ENCODE assay signal across 16 cellular contexts in the genomic region with DNA sequence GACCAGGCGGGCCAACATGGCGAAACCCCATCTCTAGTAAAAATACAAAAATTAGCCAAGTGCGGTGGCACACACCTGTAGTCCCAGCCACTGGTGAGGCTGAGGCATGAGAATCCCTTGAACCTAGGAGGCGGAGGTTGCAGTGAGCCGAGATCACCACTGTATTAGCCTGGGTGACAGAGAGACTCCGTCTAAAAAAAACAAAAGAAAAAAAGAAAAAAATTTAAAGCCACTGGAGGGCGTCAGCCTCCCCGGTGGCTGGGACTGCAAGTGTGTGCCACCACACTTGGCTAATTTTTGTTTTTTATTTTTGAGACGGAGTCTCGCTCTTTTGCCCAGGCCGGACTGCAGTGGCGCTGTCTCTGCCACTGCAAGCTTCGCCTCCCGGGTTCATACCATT. TPM values are rescaled to one million over a fixed set of nuclear protein-coding genes. Genes with fewer than 3 reads are reported as not detected.
DNase-seq lines count a peak whose midpoint lies in the region; ATAC-seq and TF ChIP-seq lines count a peak whose summit lies in the region.
"Had no signal": no experiment of that assay in that cellular context is flagged by ENCODE, and none has a peak within 500 bp of the region (broad histone marks: within the 10 kb centered on the region; RNA-seq: fewer than 3 reads in every experiment).

No MANE protein-coding gene starts in this region.

- TF ChIP-seq CTCF in HCT116 (IDR thresholded peaks at IDR 0.05 in 2 of 3, conservative IDR thresholded peaks at IDR 0.05 in 1 of 3; ENCODE audit: borderline replicate concordance in 1 of 3, insufficient read depth in 1 of 3, low read depth in 2 of 3, low read length in 2 of 3) (0 out of 6 replicates have a peak, but pooled peaks of 1 of the 3 experiments have one; percentile 5), left ventricle myocardium inferior (IDR thresholded peaks at IDR 0.05; ENCODE audit: borderline replicate concordance) (no peak)

- H2AFZ ChIP-seq in HCT116 (ENCODE audit: low read depth, low read length, poor library complexity, severe bottlenecking), result no peak overlapping the region

- TF ChIP-seq POLR2A in HCT116 (IDR thresholded peaks at IDR 0.05; ENCODE audit: borderline replicate concordance, extremely low read depth, insufficient read depth, insufficient read length), result no peak

- no peaks in the 10 kb centered on the region for H3K36me3 ChIP-seq in HCT116 (ENCODE audit: control insufficient read depth in 1 of 2, insufficient read depth in 2 of 2, low read length in 2 of 2)
- H3K36me3 ChIP-seq in left ventricle myocardium inferior, result peaks cover 3% of the 10 kb centered on the region
- H3K36me3 ChIP-seq: uterus had no signal

- no peak overlapping the region for H3K9ac ChIP-seq in HCT116 (ENCODE audit: low read length)

- peaks cover 2 to 11% of the 10 kb centered on the region in 2 experiments; a peak in 3 of 4 replicates for H3K4me1 ChIP-seq in HCT116 (ENCODE audit: control insufficient read depth in 1 of 2, insufficient read depth in 2 of 2, low read length in 2 of 2)
- peaks cover 9% of the 10 kb centered on the region for H3K4me1 ChIP-seq in left ventricle myocardium inferior

- RAD21 ChIA-PET in HCT116 (lab: Charles Lee; ENCODE audit: low non-redundant PET in 1 of 2, low total read pairs in 2 of 2, uncharacterized antibody in 2 of 2, unreplicated experiment in 2 of 2), result no interaction called here

- H3K4me1 Mint-ChIP-seq in activated CD4-positive, alpha-beta T cell treated with anti-CD3 and anti-CD28 coated beads, Interleukin-2, amount 10 ng/mL, durations not matched to agents 24 days and 14 days, result peaks cover 35% of the 10 kb centered on the region
- H3K4me1 Mint-ChIP-seq in activated CD4-positive, alpha-beta memory T cell treated with anti-CD3 and anti-CD28 coated beads for 36 hours (ENCODE audit: low read depth), result peaks cover 31% of the 10 kb centered on the region
- H3K4me1 Mint-ChIP-seq in memory B cell, result peaks cover 26% of the 10 kb centered on the region

- H3K4me3 Mint-ChIP-seq in activated CD4-positive, alpha-beta T cell treated with anti-CD3 and anti-CD28 coated beads, Interleukin-2, amount 10 ng/mL, durations not matched to agents 24 days and 14 days, result peak overlapping the region; percentile 59
- H3K4me3 Mint-ChIP-seq in activated CD4-positive, alpha-beta memory T cell treated with anti-CD3 and anti-CD28 coated beads for 36 hours, result no peak overlapping the region
- no peak overlapping the region for H3K4me3 Mint-ChIP-seq in memory B cell

- intact Hi-C loops in activated CD4-positive, alpha-beta T cell treated with anti-CD3 and anti-CD28 coated beads, Interleukin-2, amount 10 ng/mL, durations not matched to agents 24 days and 14 days (cut with micrococcal nuclease), result loop anchor here (5.0 kb wide), 1 partner anchor 67 kb away; the partner anchor contains the start of gene ITPKA
- intact Hi-C loops in HCT116 (cut with micrococcal nuclease), result no loop called here
- intact Hi-C loops in activated CD4-positive, alpha-beta memory T cell treated with anti-CD3 and anti-CD28 coated beads for 36 hours (cut with micrococcal nuclease), result no loop called here
- intact Hi-C loops in left ventricle myocardium inferior (cut with micrococcal nuclease), result no loop called here

- peak; percentile 79 for ATAC-seq in HCT116
- peak; percentile 30 for ATAC-seq in memory B cell (ENCODE audit: low read depth)
- ATAC-seq in GM21515 (IDR thresholded peaks at IDR 0.05; ENCODE audit: unreplicated experiment), result no peak
- ATAC-seq: foreskin keratinocyte had no signal

- DNase-seq in activated CD4-positive, alpha-beta T cell treated with anti-CD3 and anti-CD28 coated beads, Interleukin-2, amount 10 ng/mL, durations not matched to agents 24 days and 14 days, result no peak
- DNase-seq in activated CD4-positive, alpha-beta T cell treated with anti-CD3 and anti-CD28 coated beads for 4 hours, result no peak
- DNase-seq in HCT116 (ENCODE audit: low read depth, low spot score) (no peak), memory B cell (ENCODE audit: low spot score in 2 of 2) (no peak), NCI-H69 (lab: John Stamatoyannopoulos, UW) (no peak), left ventricle myocardium inferior (no peak)
- DNase-seq in activated CD4-positive, alpha-beta memory T cell treated with anti-CD3 and anti-CD28 coated beads for 36 hours, result no peak
- DNase-seq: activated effector memory CD4-positive, alpha-beta T cell treated with Interleukin-2 at 50 U/mL for 16 hours; C1 segment of cervical spinal cord; foreskin keratinocyte; NCI-H1694 treated with DMSO at 0.1 percent for 48 hours; NCI-H345; retina; stimulated activated CD4-positive, alpha-beta T cell treated with anti-CD3 and anti-CD28 coated beads, Interleukin-15, amount 100 ng/mL, for 24 hours; uterus had no signal

- POLR2A ChIA-PET in HCT116 (lab: Charles Lee), result no interaction called here
- POLR2A ChIA-PET in activated CD4-positive, alpha-beta memory T cell treated with anti-CD3 and anti-CD28 coated beads for 36 hours (lab: Charles Lee), result no interaction called here

- H3K36me3 Mint-ChIP-seq in activated CD4-positive, alpha-beta T cell treated with anti-CD3 and anti-CD28 coated beads, Interleukin-2, amount 10 ng/mL, durations not matched to agents 24 days and 14 days (ENCODE audit: low read depth), result peaks cover 10% of the 10 kb centered on the region
- no peaks in the 10 kb centered on the region for H3K36me3 Mint-ChIP-seq in activated CD4-positive, alpha-beta memory T cell treated with anti-CD3 and anti-CD28 coated beads for 36 hours
- H3K36me3 Mint-ChIP-seq in memory B cell, result peaks cover 3% of the 10 kb centered on the region

- no peak overlapping the region for H3K4me2 ChIP-seq in HCT116 (ENCODE audit: low read length)

- H3K9me3 ChIP-seq in HCT116 (ENCODE audit: control insufficient read depth in 1 of 2, insufficient read depth in 1 of 2, low read depth in 1 of 2, low read length in 2 of 2) (no peaks in the 10 kb centered on the region), left ventricle myocardium inferior (replicated peaks) (no peaks in the 10 kb centered on the region)
- H3K9me3 ChIP-seq: uterus had no signal

- H3K27ac ChIP-seq in HCT116 (ENCODE audit: low read depth, low read length), result no peak overlapping the region
- no peak overlapping the region for H3K27ac ChIP-seq in left ventricle myocardium inferior (replicated peaks)
- H3K27ac ChIP-seq: foreskin keratinocyte, uterus had no signal

- H3K27me3 Mint-ChIP-seq in activated CD4-positive, alpha-beta T cell treated with anti-CD3 and anti-CD28 coated beads, Interleukin-2, amount 10 ng/mL, durations not matched to agents 24 days and 14 days, result no peaks in the 10 kb centered on the region
- H3K27me3 Mint-ChIP-seq in activated CD4-positive, alpha-beta memory T cell treated with anti-CD3 and anti-CD28 coated beads for 36 hours, result no peaks in the 10 kb centered on the region
- H3K27me3 Mint-ChIP-seq in memory B cell, result no peaks in the 10 kb centered on the region

- peaks cover 78% of the 10 kb centered on the region for H3K79me2 ChIP-seq in HCT116 (ENCODE audit: insufficient read depth, low read length)

- TF ChIP-seq RAD21 in HCT116 (IDR thresholded peaks at IDR 0.05; ENCODE audit: low read depth), result no peak

- H3K9me3 Mint-ChIP-seq in activated CD4-positive, alpha-beta T cell treated with anti-CD3 and anti-CD28 coated beads, Interleukin-2, amount 10 ng/mL, durations not matched to agents 24 days and 14 days, result no peaks in the 10 kb centered on the region
- H3K9me3 Mint-ChIP-seq in activated CD4-positive, alpha-beta memory T cell treated with anti-CD3 and anti-CD28 coated beads for 36 hours, result no peaks in the 10 kb centered on the region
- no peaks in the 10 kb centered on the region for H3K9me3 Mint-ChIP-seq in memory B cell

- H4K20me1 ChIP-seq in HCT116 (ENCODE audit: insufficient read depth), result no peaks in the 10 kb centered on the region

- H3K4me3 ChIP-seq in HCT116 (replicated peaks in 1 of 2; ENCODE audit: low read depth in 1 of 2, low read length in 2 of 2) (no peak overlapping the region), left ventricle myocardium inferior (no peak overlapping the region)
- H3K4me3 ChIP-seq: uterus had no signal

- H3K9me2 ChIP-seq in HCT116 (ENCODE audit: insufficient read depth), result no peaks in the 10 kb centered on the region

- peak overlapping the region; percentile 85 for H3K27ac Mint-ChIP-seq in activated CD4-positive, alpha-beta T cell treated with anti-CD3 and anti-CD28 coated beads, Interleukin-2, amount 10 ng/mL, durations not matched to agents 24 days and 14 days
- H3K27ac Mint-ChIP-seq in activated CD4-positive, alpha-beta memory T cell treated with anti-CD3 and anti-CD28 coated beads for 36 hours, result peak overlapping the region; percentile 71
- peak overlapping the region; percentile 65 for H3K27ac Mint-ChIP-seq in memory B cell

- CTCF ChIA-PET in HCT116 (lab: Charles Lee), result interaction anchor here (1.0 kb wide), 1 partner anchor 9 kb away, joined by 3 read pairs; no protein-coding TSS in a partner anchor
- CTCF ChIA-PET in activated CD4-positive, alpha-beta memory T cell treated with anti-CD3 and anti-CD28 coated beads for 36 hours (lab: Charles Lee), result no interaction called here

- BruUV-seq in HCT116 (replicated peaks; lab: Mats Ljungman, UMichigan), result no TSS peak

- H3K27me3 ChIP-seq in HCT116 (ENCODE audit: insufficient read depth, low read length) (no peaks in the 10 kb centered on the region), left ventricle myocardium inferior (ENCODE audit: low read depth) (no peaks in the 10 kb centered on the region)
- H3K27me3 ChIP-seq: foreskin keratinocyte, uterus had no signal

TF ChIP-seq in HCT116, 20 proteins besides CTCF, POLR2A, EP300 and RAD21 (continues in another document):
- TF ChIP-seq YY1 (IDR thresholded peaks at IDR 0.05; ENCODE audit: extremely low read depth, insufficient replicate concordance, low read depth, low read length) (no peak), EZH2 (IDR thresholded peaks at IDR 0.05) (no peak), MAX (IDR thresholded peaks at IDR 0.05) (no peak)

RNA-seq across cellular contexts. Expression of gene RTF1, which starts 7.9 kb away (rescaled TPM):
- 36.6 and 38.1 TPM in 2 replicates for total RNA-seq in activated CD4-positive, alpha-beta T cell treated with anti-CD3 and anti-CD28 coated beads, Interleukin-2, amount 10 ng/mL, durations not matched to agents 24 days and 14 days
- 27.5 TPM for total RNA-seq in HCT116 (2021; ENCODE audit: unreplicated experiment)
- 8.7 and 10.8 TPM in 2 replicates for polyA plus RNA-seq in HCT116 (2012)
- 10 to 100 TPM; 24.9 to 26.2 TPM for total RNA-seq in activated CD4-positive, alpha-beta memory T cell treated with anti-CD3 and anti-CD28 coated beads for 36 hours
- 23.4 TPM for total RNA-seq in left ventricle myocardium inferior

RNA-seq across cellular contexts. Expression of gene NDUFAF1, which starts 22.5 kb away (rescaled TPM):
- total RNA-seq in activated CD4-positive, alpha-beta T cell treated with anti-CD3 and anti-CD28 coated beads, Interleukin-2, amount 10 ng/mL, durations not matched to agents 24 days and 14 days, result 25.3 and 25.4 TPM in 2 replicates
- total RNA-seq in HCT116 (2021; ENCODE audit: unreplicated experiment) (17.1 TPM), left ventricle myocardium inferior (61.2 TPM)
- polyA plus RNA-seq in HCT116 (2012), result 4.6 and 7.2 TPM in 2 replicates
- 10 to 100 TPM; 21.3 to 22.7 TPM for total RNA-seq in activated CD4-positive, alpha-beta memory T cell treated with anti-CD3 and anti-CD28 coated beads for 36 hours
